18 cellular contexts compared by ENCODE assay signal in genomic region chr1:203178083-203178482, GRCh38. TPM values are rescaled to one million over a fixed set of nuclear protein-coding genes. Genes with fewer than 3 reads are reported as not detected.
DNase-seq lines count a peak whose midpoint lies in the region; FAIRE-seq and TF ChIP-seq lines count a peak whose summit lies in the region.
"Had no signal": no experiment of that assay in that cellular context is flagged by ENCODE, and none has a peak within 500 bp of the region (broad histone marks: within the 10 kb centered on the region; RNA-seq: fewer than 3 reads in every experiment).

No MANE protein-coding gene starts in this region.

- no peak overlapping the region for H2AK5ac ChIP-seq in H1 (ENCODE audit: low read depth, low read length)

- 71% methylated on average over 5 of the region's 5 CpGs; no CpG with 5 or more reads in 1 of the 2 experiments for WGBS in H1 (ENCODE audit: extremely low coverage in 1 of 2, insufficient coverage in 1 of 2, insufficient read length in 1 of 2, insufficient replicate concordance in 2 of 2, low coverage in 1 of 2, low lambda C conversion rate in 2 of 2, missing lambda C conversion rate in 1 of 2), 2 experiments

- H4K5ac ChIP-seq in H1 (ENCODE audit: insufficient read length, low read depth, low read length): no peak overlapping the region

- H3K36me3 ChIP-seq in MG63 (no peaks in the 10 kb centered on the region), H1 (ENCODE audit: control insufficient read depth in 2 of 4, insufficient read depth in 4 of 4, low read length in 3 of 4) (no peaks in the 10 kb centered on the region), osteoblast (ENCODE audit: insufficient read depth, low read length) (no peaks in the 10 kb centered on the region)
- H3K36me3 ChIP-seq: colonic mucosa, HAP-1 had no signal

- H3K4me3 ChIP-seq in MG63 (no peak overlapping the region), H1 (ENCODE audit: extremely low read depth in 1 of 4, insufficient read depth in 2 of 4, low read depth in 3 of 4, low read length in 4 of 4) (no peak overlapping the region), osteoblast (ENCODE audit: insufficient read depth, low read length) (no peak overlapping the region)
- H3K4me3 ChIP-seq: colonic mucosa, HAP-1 had no signal

- TF ChIP-seq EP300 in H1 (IDR thresholded peaks at IDR 0.05; ENCODE audit: borderline replicate concordance in 1 of 2, low read depth in 2 of 2, low read length in 2 of 2): no peak

- H2BK120ac ChIP-seq in H1 (replicated peaks; ENCODE audit: low read depth, low read length): no peak overlapping the region

- no peak overlapping the region for H2BK5ac ChIP-seq in H1 (ENCODE audit: low read depth, low read length)

- H3K27me3 ChIP-seq in MG63: no peaks in the 10 kb centered on the region
- H3K27me3 ChIP-seq in H1 (replicated peaks in 1 of 4; ENCODE audit: control insufficient read depth in 3 of 4, extremely low read depth in 1 of 4, insufficient read depth in 3 of 4, low read length in 3 of 4): no peaks in the 10 kb centered on the region
- H3K27me3 ChIP-seq in osteoblast (ENCODE audit: insufficient read depth, low read length): no peaks in the 10 kb centered on the region
- H3K27me3 ChIP-seq: colonic mucosa had no signal

- H3K79me1 ChIP-seq in H1 (ENCODE audit: low read depth, low read length): no peaks in the 10 kb centered on the region

- CTCF ChIA-PET in H1 (lab: Charles Lee; ENCODE audit: partially characterized antibody): interaction anchor here (0.9 to 12.8 kb wide), 14 partner anchors 17 to 143 kb away, joined by 3 to 140 read pairs (median 6); no protein-coding TSS in a partner anchor

- no peak overlapping the region for H2BK20ac ChIP-seq in H1 (ENCODE audit: low read length)

- FAIRE-seq in H1 (lab: Jason Lieb, UNC): no peak
- FAIRE-seq: frontal cortex had no signal

- H3K79me2 ChIP-seq in H1 (ENCODE audit: control insufficient read depth in 1 of 2, insufficient read depth in 2 of 2, low read length in 2 of 2) (no peaks in the 10 kb centered on the region), osteoblast (ENCODE audit: insufficient read depth, low read length) (no peaks in the 10 kb centered on the region)

- H3K9ac ChIP-seq in H1 (replicated peaks in 1 of 4; ENCODE audit: extremely low read depth in 1 of 4, low read depth in 3 of 4, low read length in 3 of 4): no peak overlapping the region

- H2AFZ ChIP-seq in H1 (ENCODE audit: low read length): no peak overlapping the region
- peak overlapping the region; percentile 42 for H2AFZ ChIP-seq in osteoblast (ENCODE audit: low read length)

- H3K14ac ChIP-seq in H1 (ENCODE audit: insufficient read length): no peak overlapping the region

- no peaks in the 10 kb centered on the region for H3K9me3 ChIP-seq in MG63
- no peaks in the 10 kb centered on the region for H3K9me3 ChIP-seq in H1 (ENCODE audit: insufficient read depth in 2 of 2, low read depth in 1 of 2, low read length in 1 of 2)
- H3K9me3 ChIP-seq in osteoblast (ENCODE audit: low read depth, low read length): no peaks in the 10 kb centered on the region
- H3K9me3 ChIP-seq: colonic mucosa, HAP-1 had no signal

- POLR2A ChIA-PET in H1 (lab: Charles Lee; ENCODE audit: partially characterized antibody): no interaction called here

- no peak for TF ChIP-seq RAD21 in H1 (IDR thresholded peaks at IDR 0.05 in 1 of 2, conservative IDR thresholded peaks at IDR 0.05 in 1 of 2; ENCODE audit: low read depth in 2 of 2, low read length in 2 of 2)

- H4K20me1 ChIP-seq in H1 (replicated peaks in 1 of 2; ENCODE audit: control insufficient read depth in 1 of 2, insufficient read depth in 2 of 2, low read length in 2 of 2): no peaks in the 10 kb centered on the region
- no peaks in the 10 kb centered on the region for H4K20me1 ChIP-seq in osteoblast (ENCODE audit: insufficient read depth, low read length)

- no peak overlapping the region for H3K56ac ChIP-seq in H1 (replicated peaks; ENCODE audit: insufficient read length, low read depth, low read length)

- no peak overlapping the region for H3K27ac ChIP-seq in H1 (ENCODE audit: low read depth, low read length)
- H3K27ac ChIP-seq in osteoblast (ENCODE audit: low read depth, low read length): peak overlapping the region; percentile 82
- H3K27ac ChIP-seq: colonic mucosa had no signal

- no peak overlapping the region for H3K18ac ChIP-seq in H1 (ENCODE audit: extremely low read depth, low read length)

- TF ChIP-seq CTCF in H1 (IDR thresholded peaks at IDR 0.05; ENCODE audit: control extremely low read depth in 1 of 3, insufficient read depth in 1 of 3, low read depth in 1 of 3, low read length in 3 of 3) (no peak), osteoblast (IDR thresholded peaks at IDR 0.05; ENCODE audit: extremely low read depth, low read depth, low read length) (no peak)

- no peak overlapping the region for H3K4ac ChIP-seq in H1 (replicated peaks; ENCODE audit: insufficient read length, low read depth, low read length)

- no peak for TF ChIP-seq POLR2A in H1 (IDR thresholded peaks at IDR 0.05; ENCODE audit: control extremely low read depth in 1 of 2, low read depth in 2 of 2, low read length in 2 of 2)

- H3K23ac ChIP-seq in H1 (ENCODE audit: insufficient read length): no peak overlapping the region

- no peak overlapping the region for H3K4me2 ChIP-seq in H1 (ENCODE audit: insufficient read depth in 1 of 2, low read depth in 2 of 2, low read length in 2 of 2)
- H3K4me2 ChIP-seq in osteoblast (ENCODE audit: insufficient read depth, low read length): peak overlapping the region; percentile 58

- H3K23me2 ChIP-seq in H1 (ENCODE audit: low read depth, low read length): no peaks in the 10 kb centered on the region

- no peak overlapping the region for H4K8ac ChIP-seq in H1 (ENCODE audit: extremely low read depth, insufficient read depth, low read length)

- H2BK15ac ChIP-seq in H1 (ENCODE audit: low read length): 0 out of 2 replicates have a peak overlapping the region, but pooled peaks have one; percentile 6

- peaks cover 0 to 4% (median 3%) of the 10 kb centered on the region in 4 experiments; a peak in 3 of 7 replicates for H3K4me1 ChIP-seq in H1 (replicated peaks in 1 of 4; ENCODE audit: control insufficient read depth in 3 of 4, insufficient read depth in 4 of 4, low read length in 3 of 4)
- H3K4me1 ChIP-seq in osteoblast (ENCODE audit: insufficient read depth, low read length): peaks cover 36% of the 10 kb centered on the region
- H3K4me1 ChIP-seq: colonic mucosa, HAP-1 had no signal

- H2BK12ac ChIP-seq in H1 (ENCODE audit: low read depth, low read length): 0 out of 2 replicates have a peak overlapping the region, but pooled peaks have one; percentile 17

- no peak overlapping the region for H4K91ac ChIP-seq in H1 (replicated peaks; ENCODE audit: insufficient read length, low read length)

- peak; percentile 45 for DNase-seq in GM03348 (ENCODE audit: low spot score)
- peak; percentile 48 for DNase-seq in MG63
- no peak for DNase-seq in H1 (ENCODE audit: low read depth in 1 of 2, low spot score in 2 of 2)
- peak; percentile 82 for DNase-seq in osteoblast (ENCODE audit: insufficient read length, low spot score, missing footprints)
- DNase-seq in GM19240 (ENCODE audit: insufficient read length, low spot score): no peak
- no peak for DNase-seq in mesenteric fat pad (ENCODE audit: low spot score)
- DNase-seq in SIG-M5 treated with dmso at 0.1 percent for 504 hours (lab: John Stamatoyannopoulos, UW; ENCODE audit: unreplicated experiment): no peak
- DNase-seq in KG1 (lab: John Stamatoyannopoulos, UW): no peak
- DNase-seq: activated CD8-positive, alpha-beta T cell treated with anti-CD3 and anti-CD28 coated beads, Interleukin-2, amount 10 ng/mL, durations not matched to agents 7 days and 5 days; activated naive CD8-positive, alpha-beta T cell treated with anti-CD3 and anti-CD28 coated beads, Interleukin-2, amount 10 ng/mL, durations not matched to agents 7 days and 5 days; CD8-positive, alpha-beta T cell; colonic mucosa; KBM-7; NCI-H2107; stimulated activated CD4-positive, alpha-beta T cell treated with anti-CD3 and anti-CD28 coated beads, Interleukin-1b, Interleukin-23, amount 100 ng/mL, for 48 hours; T-helper 2 cell had no signal

RNA-seq across cellular contexts. Expression of gene MYBPH, which starts 2.5 kb away (rescaled TPM):
- total RNA-seq in MG63 (2014; rRNA removed; shearing (Covaris generic); ENCODE audit: low replicate concordance): not detected in 2 replicates
- not detected in 2 replicates for total RNA-seq in H1 (2021; fragmentation: NEBNext Ultra II Directional; extraction: Animal tissue kit (Norgen Biotek cat#: 25700))
- polyA plus RNA-seq in H1 (2011; rRNA removed): not detected in 2 replicates
- not detected for polyA plus RNA-seq in H1 (2011; cell fraction: cytosol; rRNA removed)
- polyA plus RNA-seq in H1 (2011; cell fraction: nucleus; rRNA removed): not detected
- polyA plus RNA-seq in H1 (2012, experiment 1 of 2): not detected in 4 replicates
- polyA plus RNA-seq in H1 (2012, experiment 2 of 2): not detected
- not detected for polyA plus RNA-seq in H1 (2013, experiment 1 of 2)
- not detected for polyA plus RNA-seq in H1 (2013, experiment 2 of 2)
- polyA minus RNA-seq in H1 (2011; rRNA and poly(A)+ RNA removed): not detected in 2 replicates
- polyA minus RNA-seq in H1 (2011; cell fraction: cytosol; rRNA and poly(A)+ RNA removed): not detected
- polyA minus RNA-seq in H1 (2011; cell fraction: nucleus; rRNA and poly(A)+ RNA removed): not detected
- total RNA-seq in osteoblast (under 0.01 and 0.29 TPM in 2 replicates), mesenteric fat pad (0.22 TPM)
- total RNA-seq: activated CD8-positive, alpha-beta T cell treated with anti-CD3 and anti-CD28 coated beads, Interleukin-2, amount 10 ng/mL, durations not matched to agents 7 days and 5 days; activated naive CD8-positive, alpha-beta T cell treated with anti-CD3 and anti-CD28 coated beads, Interleukin-2, amount 10 ng/mL, durations not matched to agents 7 days and 5 days; CD8-positive, alpha-beta T cell; colonic mucosa; frontal cortex had no signal

RNA-seq across cellular contexts. Expression of gene CHI3L1, which starts 8.4 kb away (rescaled TPM):
- total RNA-seq in MG63 (2014; rRNA removed; shearing (Covaris generic); ENCODE audit: low replicate concordance): 3.5 and 4.8 TPM in 2 replicates
- total RNA-seq in H1 (2021; fragmentation: NEBNext Ultra II Directional; extraction: Animal tissue kit (Norgen Biotek cat#: 25700)): not detected in 2 replicates
- polyA plus RNA-seq in H1 (2011; rRNA removed): 0.57 and 1.0 TPM in 2 replicates
- 0.66 TPM for polyA plus RNA-seq in H1 (2011; cell fraction: cytosol; rRNA removed)
- polyA plus RNA-seq in H1 (2011; cell fraction: nucleus; rRNA removed): 2.8 TPM
- 0.30 to 1.2 TPM (median 0.59 TPM) in 4 replicates for polyA plus RNA-seq in H1 (2012, experiment 1 of 2)
- 0.12 TPM for polyA plus RNA-seq in H1 (2012, experiment 2 of 2)
- 0.14 TPM for polyA plus RNA-seq in H1 (2013, experiment 1 of 2)
- polyA plus RNA-seq in H1 (2013, experiment 2 of 2): 0.13 TPM
- polyA minus RNA-seq in H1 (2011; rRNA and poly(A)+ RNA removed): 0.37 TPM in 1 of 2 replicates, not detected in the other
- not detected for polyA minus RNA-seq in H1 (2011; cell fraction: cytosol; rRNA and poly(A)+ RNA removed)
- polyA minus RNA-seq in H1 (2011; cell fraction: nucleus; rRNA and poly(A)+ RNA removed): not detected
- total RNA-seq in osteoblast (273 and 932 TPM in 2 replicates), mesenteric fat pad (346 TPM)
- total RNA-seq: activated CD8-positive, alpha-beta T cell treated with anti-CD3 and anti-CD28 coated beads, Interleukin-2, amount 10 ng/mL, durations not matched to agents 7 days and 5 days; CD8-positive, alpha-beta T cell; frontal cortex had no signal

RNA-seq across cellular contexts. Expression of gene ADORA1, which starts 50.6 kb away (rescaled TPM):
- 0.94 and 1.5 TPM in 2 replicates for total RNA-seq in MG63 (2014; rRNA removed; shearing (Covaris generic); ENCODE audit: low replicate concordance)
- total RNA-seq in H1 (2021; fragmentation: NEBNext Ultra II Directional; extraction: Animal tissue kit (Norgen Biotek cat#: 25700)): 3.3 and 3.5 TPM in 2 replicates
- polyA plus RNA-seq in H1 (2011; rRNA removed): 6.7 and 12.2 TPM in 2 replicates
- polyA plus RNA-seq in H1 (2011; cell fraction: cytosol; rRNA removed): 3.4 TPM
- 6.7 TPM for polyA plus RNA-seq in H1 (2011; cell fraction: nucleus; rRNA removed)
- polyA plus RNA-seq in H1 (2012, experiment 1 of 2): 1.7 to 4.4 TPM (median 3.6 TPM) in 4 replicates
- 4.7 TPM for polyA plus RNA-seq in H1 (2012, experiment 2 of 2)
- 4.9 TPM for polyA plus RNA-seq in H1 (2013, experiment 1 of 2)
- 6.0 TPM for polyA plus RNA-seq in H1 (2013, experiment 2 of 2)
- 4.0 and 6.8 TPM in 2 replicates for polyA minus RNA-seq in H1 (2011; rRNA and poly(A)+ RNA removed)
- polyA minus RNA-seq in H1 (2011; cell fraction: cytosol; rRNA and poly(A)+ RNA removed): 2.0 TPM
- 3.7 TPM for polyA minus RNA-seq in H1 (2011; cell fraction: nucleus; rRNA and poly(A)+ RNA removed)
- total RNA-seq in osteoblast: 4.0 and 9.1 TPM in 2 replicates
- 2.7 TPM for total RNA-seq in mesenteric fat pad
- total RNA-seq: activated CD8-positive, alpha-beta T cell treated with anti-CD3 and anti-CD28 coated beads, Interleukin-2, amount 10 ng/mL, durations not matched to agents 7 days and 5 days; activated naive CD8-positive, alpha-beta T cell treated with anti-CD3 and anti-CD28 coated beads, Interleukin-2, amount 10 ng/mL, durations not matched to agents 7 days and 5 days; CD8-positive, alpha-beta T cell had no signal

RNA-seq across cellular contexts. Expression of gene CHIT1, which starts 51.4 kb away (rescaled TPM):
- total RNA-seq in MG63 (2014; rRNA removed; shearing (Covaris generic); ENCODE audit: low replicate concordance): not detected in 2 replicates
- not detected in 2 replicates for total RNA-seq in H1 (2021; fragmentation: NEBNext Ultra II Directional; extraction: Animal tissue kit (Norgen Biotek cat#: 25700))
- not detected in 2 replicates for polyA plus RNA-seq in H1 (2011; rRNA removed)
- 0.04 TPM for polyA plus RNA-seq in H1 (2011; cell fraction: cytosol; rRNA removed)
- 0.13 TPM for polyA plus RNA-seq in H1 (2011; cell fraction: nucleus; rRNA removed)
- polyA plus RNA-seq in H1 (2012, experiment 1 of 2): 0.06 TPM in 1 of 4 replicates, not detected in the others
- polyA plus RNA-seq in H1 (2012, experiment 2 of 2): not detected
- not detected for polyA plus RNA-seq in H1 (2013, experiment 1 of 2)
- not detected for polyA plus RNA-seq in H1 (2013, experiment 2 of 2)
- 0.03 and 0.05 TPM in 2 replicates for polyA minus RNA-seq in H1 (2011; rRNA and poly(A)+ RNA removed)
- not detected for polyA minus RNA-seq in H1 (2011; cell fraction: cytosol; rRNA and poly(A)+ RNA removed)
- 0.50 TPM for polyA minus RNA-seq in H1 (2011; cell fraction: nucleus; rRNA and poly(A)+ RNA removed)
- total RNA-seq in osteoblast (under 0.01 TPM in 1 of 2 replicates, not detected in the other), mesenteric fat pad (17.4 TPM)

Comparison
In these comparisons a context has a peak if more than half of its experiments do, and no peak if none do; other contexts are left out.
1. DNase-seq: peak in GM03348 (single experiment), MG63 (single experiment) and osteoblast (single experiment); none in H1 (0 of 2), GM19240 (single experiment), mesenteric fat pad (single experiment), SIG-M5 treated with dmso at 0.1 percent for 504 hours (single experiment) and KG1 (single experiment).
2. RNA of gene CHI3L1, which starts 8.4 kb away (total RNA-seq): 346 TPM in mesenteric fat pad (single experiment) and 273 to 932 TPM in osteoblast; 3.5 to 4.8 TPM in MG63 and not detected in H1; every median in the first group is over 10 times any median in the second.